In genomic region chr15:73753250-73754130, GRCh38 we compare ENCODE assay signal across 9 cellular contexts. TPM values are rescaled to one million over a fixed set of nuclear protein-coding genes. Genes with fewer than 3 reads are reported as not detected.
DNase-seq lines count a peak whose midpoint lies in the region; ATAC-seq and TF ChIP-seq lines count a peak whose summit lies in the region.
"Had no signal": no experiment of that assay in that cellular context is flagged by ENCODE, and none has a peak within 500 bp of the region (broad histone marks: within the 10 kb centered on the region; RNA-seq: fewer than 3 reads in every experiment).

Gene INSYN1, minus strand, starts transcription at chr15:73753351. Its CDS starts 2,221 bp downstream, at chr15:73751130.

- no peak for DNase-seq in AG04450 (ENCODE audit: low read depth, low spot score)
- DNase-seq in RWPE1 (ENCODE audit: low spot score), result peak; percentile 36
- peak; percentile 16 to 61 for DNase-seq in foreskin fibroblast
- DNase-seq in germinal center (ENCODE audit: low spot score), result no peak
- no peak for DNase-seq in immature natural killer cell
- DNase-seq in NAMALWA (ENCODE audit: low spot score), result no peak
- DNase-seq: Kasumi-1 had no signal

- H3K4me3 Mint-ChIP-seq in nephron (peak within 1 kb of the TSS; percentile 57 to 85 (median 82)), immature natural killer cell (no peak within 1 kb of the TSS)

- H3K9me3 Mint-ChIP-seq in nephron, result no peaks in the 10 kb centered on the region
- peaks cover 0 to 4% (median 0%) of the 10 kb centered on the region in 6 donors for H3K9me3 Mint-ChIP-seq in immature natural killer cell

- H3K4me1 Mint-ChIP-seq in nephron (peaks cover 9% of the 10 kb centered on the region), immature natural killer cell (no peaks in the 10 kb centered on the region)

- no peak for ATAC-seq in GM21526 (IDR thresholded peaks at IDR 0.05; ENCODE audit: low FRiP score, unreplicated experiment)

- POLR2A ChIA-PET in AG04450 (lab: Yijun Ruan, JAX) (no interaction called here), RWPE1 (lab: Yijun Ruan, JAX; ENCODE audit: low non-redundant PET) (no interaction called here)

- H3K27me3 Mint-ChIP-seq in nephron (ENCODE audit: low read depth) (peaks cover 47% of the 10 kb centered on the region), immature natural killer cell (ENCODE audit: low read depth in 3 of 3) (peaks cover 11 to 37% (median 19%) of the 10 kb centered on the region in 3 donors)

- H3K36me3 Mint-ChIP-seq in nephron (ENCODE audit: low read depth), result no peaks in the 10 kb centered on the region
- no peaks in the 10 kb centered on the region for H3K36me3 Mint-ChIP-seq in immature natural killer cell

- peak within 1 kb of the TSS; percentile 8 to 81 (median 13) for H3K27ac Mint-ChIP-seq in nephron
- no peak within 1 kb of the TSS for H3K27ac Mint-ChIP-seq in immature natural killer cell

- H3K27me3 ChIP-seq in AG04450 (ENCODE audit: control insufficient read depth, insufficient read depth, low read length), result peaks cover 62% of the 10 kb centered on the region

- no peak for TF ChIP-seq CTCF in AG04450 (IDR thresholded peaks at IDR 0.05; ENCODE audit: low read depth, low read length)
- TF ChIP-seq CTCF in RWPE1 (conservative IDR thresholded peaks at IDR 0.05; ENCODE audit: low read depth), result no peak
- no peak for TF ChIP-seq CTCF in foreskin fibroblast (IDR thresholded peaks at IDR 0.05; ENCODE audit: low read depth, low read length)
- no peak for TF ChIP-seq CTCF in nephron (IDR thresholded peaks at IDR 0.05; ENCODE audit: unreplicated experiment in 3 of 3)

- no peaks in the 10 kb centered on the region for H3K9me3 ChIP-seq in AG04450 (ENCODE audit: control insufficient read depth, insufficient read depth, low read length)

- H3K4me3 ChIP-seq in AG04450 (ENCODE audit: low read depth, low read length), result peak within 1 kb of the TSS; percentile 41
- peak within 1 kb of the TSS; percentile 44 to 45 for H3K4me3 ChIP-seq in foreskin fibroblast (ENCODE audit: low read depth in 1 of 2, low read length in 2 of 2)

- CTCF ChIA-PET in AG04450 (lab: Charles Lee), result interaction anchor here (0.8 to 1.1 kb wide), 2 partner anchors 49 to 53 kb away, joined by 3 read pairs; no protein-coding TSS in a partner anchor
- CTCF ChIA-PET in RWPE1 (lab: Yijun Ruan, JAX), result interaction anchor here (0.7 kb wide), 2 partner anchors 14 to 554 kb away, joined by 3 read pairs; no protein-coding TSS in a partner anchor

- H3K27ac ChIP-seq in AG04450 (ENCODE audit: low read depth, low read length), result no peak within 1 kb of the TSS
- no peak within 1 kb of the TSS for H3K27ac ChIP-seq in RWPE1

RNA-seq across cellular contexts. Expression of gene INSYN1, which starts in this region (rescaled TPM):
- polyA plus RNA-seq in AG04450 (2011; rRNA removed) (0.29 and 0.45 TPM in 2 replicates), immature natural killer cell (not detected)
- polyA minus RNA-seq in AG04450 (2011; rRNA and poly(A)+ RNA removed), result 0.35 and 0.37 TPM in 2 replicates

Comparison
In these comparisons a context has a peak if more than half of its experiments do, and no peak if none do; other contexts are left out.
1. DNase-seq: peak in RWPE1 (single experiment) and foreskin fibroblast (2 of 2); none in AG04450 (single experiment), germinal center (single experiment), immature natural killer cell (0 of 3) and NAMALWA (single experiment).
2. H3K27ac Mint-ChIP-seq: peak in nephron (3 of 3); none in immature natural killer cell (0 of 6).
3. H3K4me3 Mint-ChIP-seq: peak in nephron (3 of 3); none in immature natural killer cell (0 of 5).